10 cellular contexts compared by ENCODE assay signal in the genomic region with DNA sequence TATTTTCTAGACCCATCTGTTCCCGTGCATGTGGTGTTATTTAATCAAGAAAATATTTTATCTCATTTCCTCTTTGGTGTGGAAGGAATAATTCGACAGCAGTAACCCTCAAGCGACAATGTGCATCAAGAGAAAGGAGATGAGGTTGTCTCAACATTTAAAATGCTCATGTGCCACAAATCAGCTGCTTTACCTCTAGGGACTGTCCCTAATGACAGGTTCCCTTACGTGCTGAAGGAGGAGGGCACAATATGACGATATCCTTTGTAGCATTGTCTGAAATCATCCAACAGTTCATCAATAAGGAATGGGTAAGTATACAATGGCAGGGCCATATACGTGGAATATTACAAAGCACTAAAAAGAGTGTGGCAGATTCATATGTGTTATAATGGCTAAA. TPM values are rescaled to one million over a fixed set of nuclear protein-coding genes. Genes with fewer than 3 reads are reported as not detected.
"Had no signal": no experiment of that assay in that cellular context is flagged by ENCODE, and none has a peak within 500 bp of the region (broad histone marks: within the 10 kb centered on the region; RNA-seq: fewer than 3 reads in every experiment).

No MANE protein-coding gene starts in this region.

- H3K27ac ChIP-seq: GM23248, HL-60 had no signal

- ATAC-seq: HCT116, K562 had no signal

- H3K9ac ChIP-seq: GM23248 had no signal

- H3K4me3 Mint-ChIP-seq: HFFc6 had no signal

- H2AFZ ChIP-seq: GM23248 had no signal

- H3K27ac Mint-ChIP-seq: HFFc6 had no signal

- H3K4me3 ChIP-seq: GM23248, HAP-1, K562 had no signal

- H3K36me3 ChIP-seq: HAP-1 had no signal

- FAIRE-seq: K562 had no signal

- H3K9me3 ChIP-seq: HAP-1 had no signal

- DNase-seq: GM23248, GOT3, H7, HFFc6, IMR-90, KG1 had no signal

RNA-seq across cellular contexts. Expression of gene SYN3, which starts 7.0 kb away (rescaled TPM):
- polyA plus RNA-seq: IMR-90 had no signal
